ENCODE assay signal across 9 cellular contexts in genomic region chr1:59005491-59006308, GRCh38.
DNase-seq lines count a peak whose midpoint lies in the region; ATAC-seq, FAIRE-seq and TF ChIP-seq lines count a peak whose summit lies in the region.
"Had no signal": no experiment of that assay in that cellular context is flagged by ENCODE, and none has a peak within 500 bp of the region (broad histone marks: within the 10 kb centered on the region; RNA-seq: fewer than 3 reads in every experiment).

No MANE protein-coding gene starts in this region.

- no peak for DNase-seq in GM12891 (ENCODE audit: insufficient read length, low spot score)
- peak; percentile 36 for DNase-seq in coronary artery (ENCODE audit: low spot score)
- no peak for DNase-seq in SW 1271 (lab: John Stamatoyannopoulos, UW)
- DNase-seq in HAP-1 (ENCODE audit: low spot score in 2 of 2): no peak
- DNase-seq: NCI-H1417 treated with DMSO at 0.1 percent for 48 hours had no signal

- peak; percentile 94 for FAIRE-seq in GM12891 (lab: Jason Lieb, UNC)

- ATAC-seq in GM19455 (IDR thresholded peaks at IDR 0.05; ENCODE audit: unreplicated experiment) (peak; percentile 57), HG03175 (IDR thresholded peaks at IDR 0.05; ENCODE audit: unreplicated experiment) (peak; percentile 57), GM18517 (IDR thresholded peaks at IDR 0.05; ENCODE audit: unreplicated experiment) (no peak), HG03571 (IDR thresholded peaks at IDR 0.05; ENCODE audit: unreplicated experiment) (no peak)

- no peaks in the 10 kb centered on the region for H3K27me3 ChIP-seq in HAP-1 (ENCODE audit: low read depth)

- no peaks in the 10 kb centered on the region for H3K9me3 ChIP-seq in HAP-1

- H3K4me3 ChIP-seq in coronary artery: no peak overlapping the region
- H3K4me3 ChIP-seq in HAP-1: no peak overlapping the region

- no peaks in the 10 kb centered on the region for H3K36me3 ChIP-seq in HAP-1 (replicated peaks)

- H3K4me1 ChIP-seq in HAP-1: no peaks in the 10 kb centered on the region

- no peak for TF ChIP-seq POLR2A in GM12891 (IDR thresholded peaks at IDR 0.05; ENCODE audit: low read depth, low read length)

- H3K27ac ChIP-seq in coronary artery: no peak overlapping the region

- TF ChIP-seq CTCF in coronary artery (IDR thresholded peaks at IDR 0.05): no peak

- in situ Hi-C loops in HAP-1 (cut with MboI; ENCODE audit: low sequenced_read_pairs): no loop called here

TF ChIP-seq in GM12891, 5 proteins besides CTCF, POLR2A, EP300 and RAD21:
- TF ChIP-seq TAF1 (IDR thresholded peaks at IDR 0.05; ENCODE audit: low read depth, low read length) (no peak), POU2F2 (IDR thresholded peaks at IDR 0.05; ENCODE audit: low read depth, low read length) (no peak), PAX5 (IDR thresholded peaks at IDR 0.05; ENCODE audit: insufficient read depth, low read length, severe bottlenecking) (no peak), POLR2AphosphoS5 (IDR thresholded peaks at IDR 0.05; ENCODE audit: low read depth, low read length) (no peak), SPI1 (IDR thresholded peaks at IDR 0.05; ENCODE audit: low read depth, low read length) (peak; percentile 75)
TF ChIP-seq in GM12891: peak in this region for 1.

Comparison
In these comparisons a context has a peak if more than half of its experiments do, and no peak if none do; other contexts are left out.
1. ATAC-seq: peak in GM19455 (single experiment) and HG03175 (single experiment); none in GM18517 (single experiment) and HG03571 (single experiment).